Comparison of ENCODE assay signal across 1 cellular context in genomic region chr12:65728913-65729793, GRCh38.
TF ChIP-seq lines count a peak whose summit lies in the region.

No MANE protein-coding gene starts in this region.

TF ChIP-seq in HepG2, 621 proteins besides CTCF, POLR2A, EP300 and RAD21 (continued from another document):
- TF ChIP-seq, protein P1, sequence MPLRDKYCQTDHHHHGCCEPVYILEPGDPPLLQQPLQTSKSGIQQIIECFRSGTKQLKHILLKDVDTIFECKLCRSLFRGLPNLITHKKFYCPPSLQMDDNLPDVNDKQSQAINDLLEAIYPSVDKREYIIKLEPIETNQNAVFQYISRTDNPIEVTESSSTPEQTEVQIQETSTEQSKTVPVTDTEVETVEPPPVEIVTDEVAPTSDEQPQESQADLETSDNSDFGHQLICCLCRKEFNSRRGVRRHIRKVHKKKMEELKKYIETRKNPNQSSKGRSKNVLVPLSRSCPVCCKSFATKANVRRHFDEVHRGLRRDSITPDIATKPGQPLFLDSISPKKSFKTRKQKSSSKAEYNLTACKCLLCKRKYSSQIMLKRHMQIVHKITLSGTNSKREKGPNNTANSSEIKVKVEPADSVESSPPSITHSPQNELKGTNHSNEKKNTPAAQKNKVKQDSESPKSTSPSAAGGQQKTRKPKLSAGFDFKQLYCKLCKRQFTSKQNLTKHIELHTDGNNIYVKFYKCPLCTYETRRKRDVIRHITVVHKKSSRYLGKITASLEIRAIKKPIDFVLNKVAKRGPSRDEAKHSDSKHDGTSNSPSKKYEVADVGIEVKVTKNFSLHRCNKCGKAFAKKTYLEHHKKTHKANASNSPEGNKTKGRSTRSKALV (CRISPR knock-in tag; IDR thresholded peaks at IDR 0.05) = peak; percentile 60; the same call in 1 of the 2 replicates
- TF ChIP-seq ZNF552 (CRISPR knock-in tag; IDR thresholded peaks at IDR 0.05; ENCODE audit: borderline replicate concordance) (no peak), U2AF1 (optimal IDR thresholded peaks at IDR 0.05; ENCODE audit: low read depth, low read length) (no peak), KDM1A (CRISPR knock-in tag; IDR thresholded peaks at IDR 0.05) (no peak), GFI1 (CRISPR knock-in tag; IDR thresholded peaks at IDR 0.05; ENCODE audit: borderline replicate concordance) (no peak), NBN (conservative IDR thresholded peaks at IDR 0.05) (no peak), ZFP62 (CRISPR knock-in tag; IDR thresholded peaks at IDR 0.05) (no peak), ZNF704 (CRISPR knock-in tag; IDR thresholded peaks at IDR 0.05; ENCODE audit: borderline replicate concordance) (no peak), EZH2 (conservative IDR thresholded peaks at IDR 0.05; ENCODE audit: low read depth, low read length) (peak; percentile 91; the same call in 1 of the 2 replicates), RORA (CRISPR knock-in tag; IDR thresholded peaks at IDR 0.05) (no peak), CBX5 (CRISPR knock-in tag; IDR thresholded peaks at IDR 0.05; ENCODE audit: borderline replicate concordance) (no peak), MBNL3 (CRISPR knock-in tag; conservative IDR thresholded peaks at IDR 0.05) (no peak), SYNCRIP (IDR thresholded peaks at IDR 0.05; ENCODE audit: insufficient read depth, low read depth, low read length) (no peak), ZNF468 (CRISPR knock-in tag; IDR thresholded peaks at IDR 0.05) (no peak), ZNF530 (CRISPR knock-in tag; IDR thresholded peaks at IDR 0.05; ENCODE audit: low read depth) (no peak), RXRA (CRISPR knock-in tag; IDR thresholded peaks at IDR 0.05) (no peak), SP140L (CRISPR knock-in tag; IDR thresholded peaks at IDR 0.05; ENCODE audit: borderline replicate concordance) (no peak), SMAD1 (CRISPR knock-in tag; IDR thresholded peaks at IDR 0.05; ENCODE audit: borderline replicate concordance, low read depth) (no peak), ZNF501 (CRISPR knock-in tag; IDR thresholded peaks at IDR 0.05) (0 out of 2 replicates have a peak, but pooled peaks have one; percentile 28), HMG20B (CRISPR knock-in tag; conservative IDR thresholded peaks at IDR 0.05) (no peak), SIX4 (CRISPR knock-in tag; IDR thresholded peaks at IDR 0.05) (no peak), TCF12 (IDR thresholded peaks at IDR 0.05) (no peak), TCF12 (CRISPR knock-in tag; IDR thresholded peaks at IDR 0.05) (no peak), STAG1 (CRISPR knock-in tag; IDR thresholded peaks at IDR 0.05) (no peak), RNF2 (conservative IDR thresholded peaks at IDR 0.05; ENCODE audit: low read depth) (peak; percentile 86), SMC3 (IDR thresholded peaks at IDR 0.05; ENCODE audit: low read length) (no peak), GMEB2 (CRISPR knock-in tag; IDR thresholded peaks at IDR 0.05; ENCODE audit: low read depth) (no peak), ZMYM2 (CRISPR knock-in tag; IDR thresholded peaks at IDR 0.05) (no peak), JARID2 (CRISPR knock-in tag; IDR thresholded peaks at IDR 0.05; ENCODE audit: insufficient replicate concordance) (no peak), NCOA5 (CRISPR knock-in tag; IDR thresholded peaks at IDR 0.05) (no peak), ZNF629 (CRISPR knock-in tag; conservative IDR thresholded peaks at IDR 0.05) (no peak), ZSCAN31 (CRISPR knock-in tag; IDR thresholded peaks at IDR 0.05; ENCODE audit: low read depth) (no peak), ATF7-NPFF (CRISPR knock-in tag; IDR thresholded peaks at IDR 0.05; ENCODE audit: low read depth) (no peak), NR2C2 (CRISPR knock-in tag; IDR thresholded peaks at IDR 0.05; ENCODE audit: borderline replicate concordance) (no peak), BRD4 (CRISPR knock-in tag; IDR thresholded peaks at IDR 0.05) (no peak), ZNF101 (CRISPR knock-in tag; IDR thresholded peaks at IDR 0.05; ENCODE audit: borderline replicate concordance, low read depth) (no peak), ZBTB49 (CRISPR knock-in tag; IDR thresholded peaks at IDR 0.05; ENCODE audit: borderline replicate concordance) (no peak), RBM39 (IDR thresholded peaks at IDR 0.05; ENCODE audit: low read depth, low read length, poor library complexity, severe bottlenecking) (no peak), CENPX (CRISPR knock-in tag; IDR thresholded peaks at IDR 0.05) (no peak), ZNF224 (CRISPR knock-in tag; IDR thresholded peaks at IDR 0.05) (no peak)
- TF ChIP-seq, protein P2, sequence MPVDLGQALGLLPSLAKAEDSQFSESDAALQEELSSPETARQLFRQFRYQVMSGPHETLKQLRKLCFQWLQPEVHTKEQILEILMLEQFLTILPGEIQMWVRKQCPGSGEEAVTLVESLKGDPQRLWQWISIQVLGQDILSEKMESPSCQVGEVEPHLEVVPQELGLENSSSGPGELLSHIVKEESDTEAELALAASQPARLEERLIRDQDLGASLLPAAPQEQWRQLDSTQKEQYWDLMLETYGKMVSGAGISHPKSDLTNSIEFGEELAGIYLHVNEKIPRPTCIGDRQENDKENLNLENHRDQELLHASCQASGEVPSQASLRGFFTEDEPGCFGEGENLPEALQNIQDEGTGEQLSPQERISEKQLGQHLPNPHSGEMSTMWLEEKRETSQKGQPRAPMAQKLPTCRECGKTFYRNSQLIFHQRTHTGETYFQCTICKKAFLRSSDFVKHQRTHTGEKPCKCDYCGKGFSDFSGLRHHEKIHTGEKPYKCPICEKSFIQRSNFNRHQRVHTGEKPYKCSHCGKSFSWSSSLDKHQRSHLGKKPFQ (CRISPR knock-in tag; IDR thresholded peaks at IDR 0.05; ENCODE audit: insufficient replicate concordance) = no peak
- TF ChIP-seq, protein P3, sequence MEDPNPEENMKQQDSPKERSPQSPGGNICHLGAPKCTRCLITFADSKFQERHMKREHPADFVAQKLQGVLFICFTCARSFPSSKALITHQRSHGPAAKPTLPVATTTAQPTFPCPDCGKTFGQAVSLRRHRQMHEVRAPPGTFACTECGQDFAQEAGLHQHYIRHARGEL (CRISPR knock-in tag; IDR thresholded peaks at IDR 0.05) = 0 out of 2 replicates have a peak, but pooled peaks have one; percentile 33
- TF ChIP-seq, protein P4, sequence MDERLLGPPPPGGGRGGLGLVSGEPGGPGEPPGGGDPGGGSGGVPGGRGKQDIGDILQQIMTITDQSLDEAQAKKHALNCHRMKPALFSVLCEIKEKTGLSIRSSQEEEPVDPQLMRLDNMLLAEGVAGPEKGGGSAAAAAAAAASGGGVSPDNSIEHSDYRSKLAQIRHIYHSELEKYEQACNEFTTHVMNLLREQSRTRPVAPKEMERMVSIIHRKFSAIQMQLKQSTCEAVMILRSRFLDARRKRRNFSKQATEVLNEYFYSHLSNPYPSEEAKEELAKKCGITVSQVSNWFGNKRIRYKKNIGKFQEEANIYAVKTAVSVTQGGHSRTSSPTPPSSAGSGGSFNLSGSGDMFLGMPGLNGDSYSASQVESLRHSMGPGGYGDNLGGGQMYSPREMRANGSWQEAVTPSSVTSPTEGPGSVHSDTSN (CRISPR knock-in tag; IDR thresholded peaks at IDR 0.05) = no peak
